In the genomic region with DNA sequence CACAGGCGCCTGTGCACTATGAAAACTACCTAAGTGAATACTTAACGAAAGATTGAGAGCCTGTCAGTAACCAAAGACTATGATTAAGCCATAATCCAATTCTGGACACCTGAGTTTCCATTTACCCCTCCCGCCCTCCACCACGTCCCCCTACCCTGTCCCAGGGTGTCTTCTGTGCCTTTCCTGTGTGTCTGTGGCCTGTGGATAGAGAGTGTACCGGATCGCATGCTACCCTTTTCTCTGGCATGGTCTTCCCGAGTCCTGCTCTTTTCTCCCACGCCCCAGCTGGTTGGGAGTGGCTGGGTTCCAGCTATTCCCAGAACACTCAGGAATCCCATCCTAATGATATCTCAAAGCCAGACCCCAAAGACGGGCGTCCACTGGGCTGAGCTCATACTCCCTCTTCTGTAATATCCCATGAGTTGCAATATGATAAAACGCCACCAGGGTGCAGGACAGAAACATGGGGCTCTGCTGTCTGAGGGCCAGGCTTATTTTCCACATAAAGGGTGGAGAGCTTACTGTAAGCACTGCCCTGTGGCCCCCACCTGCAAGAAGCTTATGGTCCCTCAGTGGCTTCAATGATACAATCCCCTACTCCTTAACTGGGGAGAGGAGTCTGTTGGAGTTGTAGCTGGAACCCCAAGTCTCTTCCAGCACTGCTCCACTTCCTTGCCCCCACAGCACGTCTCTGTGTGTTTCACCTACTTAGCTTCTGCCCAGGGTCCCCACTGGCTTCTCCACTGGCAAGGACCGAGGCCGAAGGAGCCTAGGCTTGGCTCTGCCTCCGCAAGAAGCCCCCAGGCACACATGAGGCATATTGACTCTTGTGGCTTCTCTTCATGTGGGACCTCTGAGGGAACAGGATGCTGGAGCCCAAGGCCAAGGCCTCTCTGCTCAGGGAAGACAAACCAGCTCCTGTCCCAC, we compare ENCODE assay signal across 9 cellular contexts. TPM values are rescaled to one million over a fixed set of nuclear protein-coding genes. Genes with fewer than 3 reads are reported as not detected.
DNase-seq lines count a peak whose midpoint lies in the region; ATAC-seq, FAIRE-seq and TF ChIP-seq lines count a peak whose summit lies in the region.
"Had no signal": no experiment of that assay in that cellular context is flagged by ENCODE, and none has a peak within 500 bp of the region (broad histone marks: within the 10 kb centered on the region; RNA-seq: fewer than 3 reads in every experiment).

No MANE protein-coding gene starts in this region.

- dilution Hi-C loops in keratinocyte (cut with MboI; ENCODE audit: extremely low pct_ligation_motif_present, low sequenced_read_pairs) = no loop called here

- no peaks in the 10 kb centered on the region for H3K27me3 ChIP-seq in body of pancreas
- H3K27me3 ChIP-seq in keratinocyte (ENCODE audit: control insufficient read depth, extremely low read depth, insufficient read depth, low read length) = peaks cover 64% of the 10 kb centered on the region

- H3K9me1 ChIP-seq in keratinocyte (ENCODE audit: control insufficient read depth, extremely low read depth, insufficient read depth, low read length) = no peaks in the 10 kb centered on the region

- FAIRE-seq in keratinocyte (lab: Jason Lieb, UNC) = peak; percentile 65

- no peak overlapping the region for H2AFZ ChIP-seq in keratinocyte (ENCODE audit: control insufficient read depth, low read length)

- H3K4me1 ChIP-seq in body of pancreas = peaks cover 16% of the 10 kb centered on the region
- peaks cover 6% of the 10 kb centered on the region for H3K4me1 ChIP-seq in keratinocyte (ENCODE audit: control insufficient read depth, extremely low read depth, insufficient read depth, low read length)

- DNase-seq in COR-L47 (lab: John Stamatoyannopoulos, UW) (peak; percentile 68), M059J (ENCODE audit: low read depth) (peak; percentile 65), SHP77 treated with DMSO at 0.1 percent for 48 hours (lab: John Stamatoyannopoulos, UW) (peak; percentile 3), body of pancreas (peak; percentile 61 to 67 (median 64)), keratinocyte (ENCODE audit: low read depth, low spot score) (no peak)
- DNase-seq in stimulated activated CD8-positive, alpha-beta memory T cell treated with anti-CD3 and anti-CD28 coated beads, Interleukin-4, amount 100 ng/mL, for 24 hours (ENCODE audit: low read depth) = peak; percentile 20

- H3K4me2 ChIP-seq in keratinocyte (ENCODE audit: control insufficient read depth, extremely low read depth, insufficient read depth, low read depth, low read length) = no peak overlapping the region

- H3K36me3 ChIP-seq in body of pancreas (replicated peaks in 1 of 2; ENCODE audit: insufficient read depth in 1 of 2, low read depth in 2 of 2) = no peaks in the 10 kb centered on the region
- H3K36me3 ChIP-seq in keratinocyte (ENCODE audit: control insufficient read depth in 2 of 2, extremely low read depth in 1 of 2, insufficient read depth in 2 of 2, low read length in 2 of 2) = no peaks in the 10 kb centered on the region

- intact Hi-C loops in body of pancreas (cut with DNase I) = no loop called here

- peak; percentile 33 to 69 (median 61) for TF ChIP-seq CTCF in body of pancreas (IDR thresholded peaks at IDR 0.05)
- peak; percentile 50 to 71 (median 68) for TF ChIP-seq CTCF in keratinocyte (optimal IDR thresholded peaks at IDR 0.05 in 1 of 3, IDR thresholded peaks at IDR 0.05 in 1 of 3, conservative IDR thresholded peaks at IDR 0.05 in 1 of 3; ENCODE audit: extremely low read depth in 1 of 3, insufficient read depth in 2 of 3, low read length in 3 of 3)

- WGBS in body of pancreas, 2 donors = 38 to 42% methylated on average over 14 to 15 of the region's 15 CpGs

- H3K9me3 ChIP-seq in body of pancreas (no peaks in the 10 kb centered on the region), keratinocyte (ENCODE audit: control insufficient read depth, low read depth, low read length) (no peaks in the 10 kb centered on the region)

- no peaks in the 10 kb centered on the region for H3K79me2 ChIP-seq in keratinocyte (ENCODE audit: control insufficient read depth, insufficient read depth, low read length)

- H3K9ac ChIP-seq in keratinocyte (ENCODE audit: control insufficient read depth, extremely low read depth, insufficient read depth, low read length) = no peak overlapping the region

- H3K4me3 ChIP-seq in body of pancreas = no peak overlapping the region
- H3K4me3 ChIP-seq in keratinocyte (ENCODE audit: control insufficient read depth in 2 of 3, extremely low read depth in 1 of 3, insufficient read depth in 2 of 3, low read depth in 1 of 3, low read length in 3 of 3) = no peak overlapping the region
- H3K4me3 ChIP-seq: skin epidermis had no signal

- H4K20me1 ChIP-seq in keratinocyte (ENCODE audit: control insufficient read depth, extremely low read depth, insufficient read depth, low read length) = no peaks in the 10 kb centered on the region

- H3K27ac ChIP-seq in body of pancreas (no peak overlapping the region), keratinocyte (ENCODE audit: control insufficient read depth, insufficient read depth, low read length) (no peak overlapping the region)
- H3K27ac ChIP-seq: skin epidermis had no signal

- ATAC-seq in GM19438 (IDR thresholded peaks at IDR 0.05; ENCODE audit: low read depth, unreplicated experiment) (peak; percentile 58), body of pancreas (peak; percentile 67), GM21737 (IDR thresholded peaks at IDR 0.05; ENCODE audit: unreplicated experiment) (no peak)

- TF ChIP-seq POLR2A in body of pancreas (IDR thresholded peaks at IDR 0.05) = no peak

RNA-seq across cellular contexts. Expression of a gene that starts 17.6 kb away (rescaled TPM):
- not detected in 2 replicates for total RNA-seq in M059J (2014; rRNA removed; shearing (Covaris generic))
- total RNA-seq in body of pancreas = not detected
- not detected in 3 replicates for polyA plus RNA-seq in keratinocyte
- polyA plus RNA-seq in keratinocyte (2011; ENCODE audit: low read depth) = not detected
- polyA plus RNA-seq in keratinocyte (2011; cell fraction: cytosol; rRNA removed) = not detected in 2 replicates
- not detected in 2 replicates for polyA plus RNA-seq in keratinocyte (2011; cell fraction: nucleus; rRNA removed)
- polyA plus RNA-seq in keratinocyte (2012; ENCODE audit: low replicate concordance) = not detected in 2 replicates
- not detected in 3 replicates for polyA minus RNA-seq in keratinocyte
- polyA minus RNA-seq in keratinocyte (2011; cell fraction: cytosol; rRNA and poly(A)+ RNA removed) = not detected
- polyA minus RNA-seq in keratinocyte (2011; cell fraction: nucleus; rRNA and poly(A)+ RNA removed) = not detected in 2 replicates

RNA-seq across cellular contexts. Expression of a gene that starts 24.2 kb away (rescaled TPM):
- not detected in 2 replicates for total RNA-seq in M059J (2014; rRNA removed; shearing (Covaris generic))
- not detected for total RNA-seq in body of pancreas
- polyA plus RNA-seq in keratinocyte = not detected in 3 replicates
- not detected for polyA plus RNA-seq in keratinocyte (2011; ENCODE audit: low read depth)
- not detected in 2 replicates for polyA plus RNA-seq in keratinocyte (2011; cell fraction: cytosol; rRNA removed)
- polyA plus RNA-seq in keratinocyte (2011; cell fraction: nucleus; rRNA removed) = not detected in 2 replicates
- not detected in 2 replicates for polyA plus RNA-seq in keratinocyte (2012; ENCODE audit: low replicate concordance)
- not detected in 3 replicates for polyA minus RNA-seq in keratinocyte
- not detected for polyA minus RNA-seq in keratinocyte (2011; cell fraction: cytosol; rRNA and poly(A)+ RNA removed)
- not detected in 2 replicates for polyA minus RNA-seq in keratinocyte (2011; cell fraction: nucleus; rRNA and poly(A)+ RNA removed)

RNA-seq across cellular contexts. Expression of a gene that starts 53.7 kb away (rescaled TPM):
- 28.6 and 30.3 TPM in 2 replicates for total RNA-seq in M059J (2014; rRNA removed; shearing (Covaris generic))
- 10 to 100 TPM; 22.7 to 24.1 TPM for total RNA-seq in body of pancreas
- 24.6 to 31.8 TPM (median 28.9 TPM) in 3 replicates for polyA plus RNA-seq in keratinocyte
- polyA plus RNA-seq in keratinocyte (2011; ENCODE audit: low read depth) = 44.3 TPM
- polyA plus RNA-seq in keratinocyte (2011; cell fraction: cytosol; rRNA removed) = 21.7 and 22.0 TPM in 2 replicates
- polyA plus RNA-seq in keratinocyte (2011; cell fraction: nucleus; rRNA removed) = 69.0 and 72.7 TPM in 2 replicates
- polyA plus RNA-seq in keratinocyte (2012; ENCODE audit: low replicate concordance) = 20.3 and 21.5 TPM in 2 replicates
- 35.9 to 39.9 TPM (median 38.2 TPM) in 3 replicates for polyA minus RNA-seq in keratinocyte
- polyA minus RNA-seq in keratinocyte (2011; cell fraction: cytosol; rRNA and poly(A)+ RNA removed) = 17.8 TPM
- polyA minus RNA-seq in keratinocyte (2011; cell fraction: nucleus; rRNA and poly(A)+ RNA removed) = 39.6 and 53.4 TPM in 2 replicates
